33 cellular contexts compared by ENCODE assay signal in genomic region chr4:29972121-29972520, GRCh38.
"Had no signal": no experiment of that assay in that cellular context is flagged by ENCODE, and none has a peak within 500 bp of the region (broad histone marks: within the 10 kb centered on the region; RNA-seq: fewer than 3 reads in every experiment).

No MANE protein-coding gene starts in this region.

- H3K4me1 Mint-ChIP-seq: activated naive CD8-positive, alpha-beta T cell treated with anti-CD3 and anti-CD28 coated beads, Interleukin-2, amount 50 U/mL, for 24 hours; naive thymus-derived CD4-positive, alpha-beta T cell; neural crest cell; stimulated activated naive B cell treated with anti-CD40 and anti-IgM and Interleukin-4, amounts not matched to agents 10 μg/mL and 1 μg/mL and 100 μg/mL, for 72 hours had no signal

- H3K4me1 ChIP-seq: body of pancreas, colonic mucosa, heart right ventricle, pancreas, prostate gland, sigmoid colon, stomach, thyroid gland, upper lobe of left lung, vagina had no signal

- FAIRE-seq: endometrium, pancreas, TTC549 had no signal

- H3K4me3 ChIP-seq: body of pancreas, cardiac muscle cell, colonic mucosa, heart right ventricle, pancreas, prostate gland, sigmoid colon, smooth muscle cell, stomach, thyroid gland, upper lobe of left lung, vagina had no signal

- H3K4me3 Mint-ChIP-seq: activated CD4-positive, alpha-beta memory T cell treated with anti-CD3 and anti-CD28 coated beads for 36 hours; activated naive CD8-positive, alpha-beta T cell treated with anti-CD3 and anti-CD28 coated beads, Interleukin-2, amount 50 U/mL, for 24 hours; naive thymus-derived CD4-positive, alpha-beta T cell; neural crest cell; stimulated activated naive B cell treated with anti-CD40 and anti-IgM and Interleukin-4, amounts not matched to agents 10 μg/mL and 1 μg/mL and 100 μg/mL, for 72 hours had no signal

- H3K27ac ChIP-seq: body of pancreas, cardiac muscle cell, colonic mucosa, heart right ventricle, pancreas, prostate gland, sigmoid colon, stomach, thyroid gland, upper lobe of left lung, vagina, WERI-Rb-1 had no signal

- H3K9me3 ChIP-seq: body of pancreas, colonic mucosa, pancreas, prostate gland, sigmoid colon, stomach, thyroid gland, upper lobe of left lung, vagina had no signal

- H3K36me3 ChIP-seq: cardiac muscle cell, colonic mucosa, heart right ventricle, pancreas, prostate gland, sigmoid colon, stomach, thyroid gland, upper lobe of left lung, vagina, WERI-Rb-1 had no signal

- H3K9me3 Mint-ChIP-seq: stimulated activated naive B cell treated with anti-CD40 and anti-IgM and Interleukin-4, amounts not matched to agents 10 μg/mL and 1 μg/mL and 100 μg/mL, for 72 hours had no signal

- ATAC-seq: activated CD4-positive, CD25-positive, alpha-beta regulatory T cell treated with anti-CD3 and anti-CD28 coated beads, Interleukin-2, amount 50 U/mL, for 24 hours; activated naive CD8-positive, alpha-beta T cell treated with anti-CD3 and anti-CD28 coated beads, Interleukin-2, amount 50 U/mL, for 24 hours; body of pancreas; heart right ventricle; naive thymus-derived CD4-positive, alpha-beta T cell; pancreas; stimulated activated naive B cell treated with anti-CD40 and anti-IgM and Interleukin-4, amounts not matched to agents 10 μg/mL and 1 μg/mL and 100 μg/mL, for 72 hours had no signal

- H3K27me3 ChIP-seq: body of pancreas, cardiac muscle cell, colonic mucosa, heart right ventricle, pancreas, sigmoid colon, stomach, thyroid gland, upper lobe of left lung, vagina had no signal

- H3K4me2 ChIP-seq: smooth muscle cell had no signal

- H3K27ac Mint-ChIP-seq: activated CD4-positive, alpha-beta memory T cell treated with anti-CD3 and anti-CD28 coated beads for 36 hours; activated naive CD8-positive, alpha-beta T cell treated with anti-CD3 and anti-CD28 coated beads, Interleukin-2, amount 50 U/mL, for 24 hours; naive thymus-derived CD4-positive, alpha-beta T cell; stimulated activated naive B cell treated with anti-CD40 and anti-IgM and Interleukin-4, amounts not matched to agents 10 μg/mL and 1 μg/mL and 100 μg/mL, for 72 hours had no signal

- H3K27me3 Mint-ChIP-seq: activated CD4-positive, alpha-beta memory T cell treated with anti-CD3 and anti-CD28 coated beads for 36 hours; activated naive CD8-positive, alpha-beta T cell treated with anti-CD3 and anti-CD28 coated beads, Interleukin-2, amount 50 U/mL, for 24 hours; naive thymus-derived CD4-positive, alpha-beta T cell; stimulated activated naive B cell treated with anti-CD40 and anti-IgM and Interleukin-4, amounts not matched to agents 10 μg/mL and 1 μg/mL and 100 μg/mL, for 72 hours had no signal

- H3K36me3 Mint-ChIP-seq: activated CD4-positive, alpha-beta memory T cell treated with anti-CD3 and anti-CD28 coated beads for 36 hours; naive thymus-derived CD4-positive, alpha-beta T cell; stimulated activated naive B cell treated with anti-CD40 and anti-IgM and Interleukin-4, amounts not matched to agents 10 μg/mL and 1 μg/mL and 100 μg/mL, for 72 hours had no signal

- DNase-seq: activated CD4-positive, alpha-beta memory T cell treated with anti-CD3 and anti-CD28 coated beads for 36 hours; activated CD4-positive, alpha-beta T cell treated with anti-CD3 and anti-CD28 coated beads for 48 hours; activated CD8-positive, alpha-beta memory T cell treated with anti-CD3 and anti-CD28 coated beads, Interleukin-2, amount 50 U/mL, for 4 hours; activated gamma-delta T cell; activated naive CD4-positive, alpha-beta T cell treated with anti-CD3 and anti-CD28 coated beads, Interleukin-2, amount 50 U/mL, for 16 hours; activated naive CD8-positive, alpha-beta T cell treated with anti-CD3 and anti-CD28 coated beads, Interleukin-2, amount 50 U/mL, for 24 hours; activated T-cell treated with anti-CD3 and anti-CD28 coated beads, Interleukin-2, amount 50 U/mL, for 1 hour; body of pancreas; cerebellar nuclear complex; colonic mucosa; effector CD8-positive, alpha-beta T cell; foreskin fibroblast; heart right ventricle; midbrain; naive thymus-derived CD4-positive, alpha-beta T cell; nucleus accumbens; pancreas; retina; sigmoid colon; stimulated activated CD4-positive, alpha-beta T cell treated with anti-CD3 and anti-CD28 coated beads, Interleukin-1b, Interleukin-23, amount 100 ng/mL, for 48 hours; stimulated activated naive B cell treated with anti-CD40 and anti-IgM and Interleukin-4, amounts not matched to agents 10 μg/mL and 1 μg/mL and 100 μg/mL, for 72 hours; stomach; thyroid gland; upper lobe of left lung; WERI-Rb-1 had no signal
